Comparison of ENCODE assay signal across 20 cellular contexts in genomic region chr22:23166841-23167610, GRCh38. TPM values are rescaled to one million over a fixed set of nuclear protein-coding genes. Genes with fewer than 3 reads are reported as not detected.
DNase-seq lines count a peak whose midpoint lies in the region; ATAC-seq, FAIRE-seq and TF ChIP-seq lines count a peak whose summit lies in the region.
"Had no signal": no experiment of that assay in that cellular context is flagged by ENCODE, and none has a peak within 500 bp of the region (broad histone marks: within the 10 kb centered on the region; RNA-seq: fewer than 3 reads in every experiment).

No MANE protein-coding gene starts in this region.

- no peak overlapping the region for H3K4me3 ChIP-seq in BLaER1 treated with 17β-estradiol and CSF1 and Interleukin-3, amounts not matched to agents 10 nM and 100 nM
- H3K4me3 ChIP-seq in kidney (ENCODE audit: low read length in 2 of 2) (no peak overlapping the region), right atrium auricular region (no peak overlapping the region)
- H3K4me3 ChIP-seq: GM23248 had no signal

- H3K9me3 ChIP-seq in BLaER1 treated with 17β-estradiol and CSF1 and Interleukin-3, amounts not matched to agents 10 nM and 100 nM (replicated peaks in 1 of 11), result no peaks in the 10 kb centered on the region
- H3K9me3 ChIP-seq in kidney (ENCODE audit: control insufficient read depth in 1 of 2, low read length in 2 of 2), result no peaks in the 10 kb centered on the region
- no peaks in the 10 kb centered on the region for H3K9me3 ChIP-seq in right atrium auricular region

- no peaks in the 10 kb centered on the region; a peak in 2 of 22 replicates for H4K20me1 ChIP-seq in BLaER1 treated with 17β-estradiol and CSF1 and Interleukin-3, amounts not matched to agents 10 nM and 100 nM

- no peak overlapping the region for H3K9ac ChIP-seq in BLaER1 treated with 17β-estradiol and CSF1 and Interleukin-3, amounts not matched to agents 10 nM and 100 nM
- H3K9ac ChIP-seq in kidney (ENCODE audit: low read length in 2 of 2), result no peak overlapping the region
- H3K9ac ChIP-seq: GM23248, KMS-11 had no signal

- intact Hi-C loops in kidney (cut with DNase I), result no loop called here

- no peak for TF ChIP-seq CTCF in kidney (IDR thresholded peaks at IDR 0.05; ENCODE audit: borderline replicate concordance, extremely low read depth, insufficient read depth)
- TF ChIP-seq CTCF in right atrium auricular region (IDR thresholded peaks at IDR 0.05), result no peak

- peaks cover 0 to 24% (median 15%) of the 10 kb centered on the region in 10 experiments; a peak in 14 of 20 replicates for H3K4me1 ChIP-seq in BLaER1 treated with 17β-estradiol and CSF1 and Interleukin-3, amounts not matched to agents 10 nM and 100 nM
- no peaks in the 10 kb centered on the region for H3K4me1 ChIP-seq in kidney (ENCODE audit: control insufficient read depth in 1 of 2, insufficient read depth in 1 of 2, low read depth in 1 of 2, low read length in 2 of 2)
- no peaks in the 10 kb centered on the region for H3K4me1 ChIP-seq in right atrium auricular region

- no peaks in the 10 kb centered on the region for H3K36me3 ChIP-seq in BLaER1 treated with 17β-estradiol and CSF1 and Interleukin-3, amounts not matched to agents 10 nM and 100 nM
- H3K36me3 ChIP-seq in kidney (ENCODE audit: control insufficient read depth in 1 of 2, insufficient read depth in 2 of 2, low read length in 2 of 2) (no peaks in the 10 kb centered on the region), right atrium auricular region (no peaks in the 10 kb centered on the region)

- no peak overlapping the region for H3K27ac ChIP-seq in BLaER1 treated with 17β-estradiol and CSF1 and Interleukin-3, amounts not matched to agents 10 nM and 100 nM
- H3K27ac ChIP-seq in kidney (ENCODE audit: low read depth in 2 of 2, low read length in 2 of 2), result no peak overlapping the region
- no peak overlapping the region for H3K27ac ChIP-seq in right atrium auricular region
- H3K27ac ChIP-seq: 22Rv1, GM23248, KMS-11, RWPE1 had no signal

- ATAC-seq in HG02678 (IDR thresholded peaks at IDR 0.05; ENCODE audit: unreplicated experiment), result no peak
- ATAC-seq: CD8-positive, alpha-beta T cell had no signal

- no peak for FAIRE-seq in kidney (lab: Jason Lieb, UNC)
- no peak for FAIRE-seq in RCC 7860 (lab: Jason Lieb, UNC)

- DNase-seq in DMS 273 (lab: John Stamatoyannopoulos, UW; ENCODE audit: unreplicated experiment), result peak; percentile 24
- DNase-seq in DMS 273 treated with DMSO at 0.1 percent for 48 hours (lab: John Stamatoyannopoulos, UW), result no peak
- DNase-seq in NCI-H2171 treated with DMSO at 0.1 percent for 48 hours (lab: John Stamatoyannopoulos, UW), result peak; percentile 87
- peak; percentile 58 for DNase-seq in kidney
- DNase-seq in right atrium auricular region (ENCODE audit: low spot score), result no peak
- DNase-seq in RCC 7860 (ENCODE audit: low spot score), result no peak
- DNase-seq: CD8-positive, alpha-beta T cell; DMS79 treated with DMSO at 0.1 percent for 48 hours; GM23248; NCI-H1694; NCI-H510A treated with DMSO at 0.1 percent for 48 hours; OCI-M1 had no signal

- no peaks in the 10 kb centered on the region for H3K27me3 ChIP-seq in BLaER1 treated with 17β-estradiol and CSF1 and Interleukin-3, amounts not matched to agents 10 nM and 100 nM
- no peaks in the 10 kb centered on the region for H3K27me3 ChIP-seq in right atrium auricular region

- H3K4me2 ChIP-seq in BLaER1 treated with 17β-estradiol and CSF1 and Interleukin-3, amounts not matched to agents 10 nM and 100 nM, result peak overlapping the region in 9 of 11 experiments; percentile 5 to 73 (median 63); a peak in 15 of 22 replicates
- H3K4me2 ChIP-seq: KMS-11 had no signal

RNA-seq across cellular contexts. Expression of gene BCR, which starts 13.3 kb away (rescaled TPM):
- total RNA-seq in kidney, result 97.7 TPM
- polyA plus RNA-seq in kidney (ENCODE audit: insufficient read depth, low read depth, low replicate concordance), result 45.0 TPM
- total RNA-seq in right atrium auricular region, result 10 to 100 TPM; 27.0 to 41.3 TPM

RNA-seq across cellular contexts. Expression of gene RAB36, which starts 21.7 kb away (rescaled TPM):
- total RNA-seq in kidney (30.5 TPM), right atrium auricular region (1 to 10 TPM in 1 of 2 donors, under 1 TPM in 1; 0.59 to 2.0 TPM)
- 9.7 TPM for polyA plus RNA-seq in kidney (ENCODE audit: insufficient read depth, low read depth, low replicate concordance)

RNA-seq across cellular contexts. Expression of gene RSPH14, which starts 25.2 kb away (rescaled TPM):
- total RNA-seq in kidney (5.2 TPM), right atrium auricular region (not detected)
- 11.9 TPM for polyA plus RNA-seq in kidney (ENCODE audit: insufficient read depth, low read depth, low replicate concordance)
- total RNA-seq: B cell, G401, GM23248, M059J had no signal
- polyA plus RNA-seq: GM23248 had no signal

Comparison
In these comparisons a context has a peak if more than half of its experiments do, and no peak if none do; other contexts are left out.
1. DNase-seq: peak in DMS 273 (single experiment), NCI-H2171 treated with DMSO at 0.1 percent for 48 hours (single experiment) and kidney (single experiment); none in DMS 273 treated with DMSO at 0.1 percent for 48 hours (single experiment), right atrium auricular region (single experiment) and RCC 7860 (single experiment).
2. RNA of gene RAB36, which starts 21.7 kb away (total RNA-seq): 30.5 TPM in kidney (single experiment); 0.59 to 2.0 TPM in right atrium auricular region; every median in the first group is over 10 times any median in the second.